In genomic region chr11:44893250-44894216, GRCh38 we compare ENCODE assay signal across 9 cellular contexts. TPM values are rescaled to one million over a fixed set of nuclear protein-coding genes. Genes with fewer than 3 reads are reported as not detected.
DNase-seq lines count a peak whose midpoint lies in the region; ATAC-seq and TF ChIP-seq lines count a peak whose summit lies in the region.
"Had no signal": no experiment of that assay in that cellular context is flagged by ENCODE, and none has a peak within 500 bp of the region (broad histone marks: within the 10 kb centered on the region; RNA-seq: fewer than 3 reads in every experiment).

No MANE protein-coding gene starts in this region.

- H3K36me3 Mint-ChIP-seq in endothelial cell (ENCODE audit: low read depth, unreplicated experiment): peaks cover 42% of the 10 kb centered on the region

- peak overlapping the region; percentile 7 to 23 for H3K27ac ChIP-seq in mucosa of rectum (ENCODE audit: low read depth in 2 of 2, low read length in 2 of 2)
- H3K27ac ChIP-seq in body of pancreas: no peak overlapping the region
- H3K27ac ChIP-seq: SJSA1 had no signal

- no peak overlapping the region for H3K4me3 Mint-ChIP-seq in endothelial cell (ENCODE audit: unreplicated experiment)

- intact Hi-C loops in body of pancreas (cut with DNase I): no loop called here

- H3K4me3 ChIP-seq in mucosa of rectum (ENCODE audit: low read length in 2 of 2) (no peak overlapping the region), body of pancreas (no peak overlapping the region)
- H3K4me3 ChIP-seq: SJSA1 had no signal

- H3K36me3 ChIP-seq in mucosa of rectum (ENCODE audit: control insufficient read depth in 2 of 2, insufficient read depth in 2 of 2, low read length in 2 of 2) (no peaks in the 10 kb centered on the region), body of pancreas (replicated peaks in 1 of 2; ENCODE audit: insufficient read depth in 1 of 2, low read depth in 2 of 2) (no peaks in the 10 kb centered on the region)
- H3K36me3 ChIP-seq: SJSA1 had no signal

- ATAC-seq in body of pancreas (no peak), GM18511 (IDR thresholded peaks at IDR 0.05; ENCODE audit: unreplicated experiment) (no peak)

- TF ChIP-seq CTCF in endothelial cell (IDR thresholded peaks at IDR 0.05; ENCODE audit: unreplicated experiment): no peak
- TF ChIP-seq CTCF in body of pancreas (IDR thresholded peaks at IDR 0.05): no peak

- DNase-seq in NCI-H524 treated with DMSO at 0.1 percent for 48 hours (lab: John Stamatoyannopoulos, UW): peak; percentile 92
- no peak for DNase-seq in endothelial cell (ENCODE audit: low spot score)
- peak; percentile 61 for DNase-seq in ureter (ENCODE audit: low spot score)
- no peak for DNase-seq in Kasumi-1 (lab: John Stamatoyannopoulos, UW)
- no peak for DNase-seq in AG08396 (ENCODE audit: low spot score)
- DNase-seq in body of pancreas: no peak

- H3K9me3 ChIP-seq in mucosa of rectum (ENCODE audit: control insufficient read depth in 2 of 2, low read length in 2 of 2): no peaks in the 10 kb centered on the region
- no peaks in the 10 kb centered on the region for H3K9me3 ChIP-seq in body of pancreas
- H3K9me3 ChIP-seq: SJSA1 had no signal

- H3K9me3 Mint-ChIP-seq in endothelial cell (ENCODE audit: unreplicated experiment): no peaks in the 10 kb centered on the region

- peaks cover 36% of the 10 kb centered on the region for H3K27me3 Mint-ChIP-seq in endothelial cell (ENCODE audit: unreplicated experiment)

- no peak overlapping the region for H3K9ac ChIP-seq in mucosa of rectum (ENCODE audit: low read depth in 1 of 2, low read length in 2 of 2)

- H3K27me3 ChIP-seq in mucosa of rectum (ENCODE audit: control insufficient read depth in 2 of 2, insufficient read depth in 2 of 2, low read length in 2 of 2) (peaks cover 0 to 2% of the 10 kb centered on the region in 2 donors), body of pancreas (peaks cover 0 to 6% of the 10 kb centered on the region in 2 donors)

- H3K27ac Mint-ChIP-seq in endothelial cell (ENCODE audit: unreplicated experiment): peak overlapping the region; percentile 48

- TF ChIP-seq POLR2A in body of pancreas (IDR thresholded peaks at IDR 0.05): no peak

- 61 to 67% methylated on average over 15 to 20 of the region's 20 CpGs for WGBS in body of pancreas, 2 donors

- peaks cover 25% of the 10 kb centered on the region for H3K4me1 Mint-ChIP-seq in endothelial cell (ENCODE audit: unreplicated experiment)

- H3K4me1 ChIP-seq in mucosa of rectum (ENCODE audit: control insufficient read depth in 2 of 2, insufficient read depth in 2 of 2, low read length in 2 of 2) (no peaks in the 10 kb centered on the region), body of pancreas (no peaks in the 10 kb centered on the region)

RNA-seq across cellular contexts. Expression of gene TP53I11, which starts 57.1 kb away (rescaled TPM):
- 149 TPM for total RNA-seq in endothelial cell (ENCODE audit: unreplicated experiment)
- 67.7 TPM for total RNA-seq in ureter
- total RNA-seq in body of pancreas: 10 to 100 TPM; 21.8 to 91.0 TPM

Comparison
In these comparisons a context has a peak if more than half of its experiments do, and no peak if none do; other contexts are left out.
1. DNase-seq: peak in NCI-H524 treated with DMSO at 0.1 percent for 48 hours (single experiment) and ureter (single experiment); none in endothelial cell (single experiment), Kasumi-1 (0 of 2), AG08396 (single experiment) and body of pancreas (0 of 4).
2. H3K27ac ChIP-seq: peak in mucosa of rectum (2 of 2); none in body of pancreas (0 of 4).